ENCODE assay signal across 8 cellular contexts in the genomic region with DNA sequence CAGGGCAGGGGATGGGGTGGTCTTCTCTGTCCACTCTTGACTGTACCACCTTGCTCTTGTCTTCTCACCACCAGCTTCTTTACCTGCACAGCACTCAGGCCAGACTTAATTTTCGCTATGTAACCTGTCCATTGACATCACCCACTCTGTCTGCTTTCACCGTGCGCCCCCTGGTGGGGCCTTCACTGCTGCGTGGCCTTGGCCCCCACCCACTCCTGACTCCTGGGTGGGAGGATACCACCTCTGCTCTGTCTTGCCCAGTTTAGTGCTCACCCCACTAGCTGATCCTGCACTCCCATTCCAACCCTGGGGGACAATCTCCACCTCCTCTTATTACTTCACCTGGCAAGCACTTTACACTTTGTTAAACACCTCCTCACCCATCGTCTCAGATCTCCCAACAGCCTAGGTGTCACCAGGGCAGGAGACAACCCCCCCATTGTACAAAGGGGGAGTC. TPM values are rescaled to one million over a fixed set of nuclear protein-coding genes. Genes with fewer than 3 reads are reported as not detected.
A peak's percentile ranks its signal among the peaks of the same experiment; 100 is the strongest.
DNase-seq lines count a peak whose midpoint lies in the region; ATAC-seq and TF ChIP-seq lines count a peak whose summit lies in the region.

No MANE protein-coding gene starts in this region.

- no peak overlapping the region for H3K4ac ChIP-seq in mesendoderm (ENCODE audit: low read depth, low read length)

- no peak overlapping the region for H3K23ac ChIP-seq in mesendoderm (ENCODE audit: low read length)

- peaks cover 3% of the 10 kb centered on the region for H3K79me1 ChIP-seq in mesendoderm (ENCODE audit: low read length)

- H3K4me3 ChIP-seq in GM12875 (ENCODE audit: low read depth, low read length) (no peak overlapping the region), endodermal cell (ENCODE audit: low read length) (no peak overlapping the region), mesendoderm (ENCODE audit: low read length) (no peak overlapping the region)

- no peak overlapping the region for H2BK5ac ChIP-seq in mesendoderm (ENCODE audit: low read length)

- ATAC-seq in activated CD8-positive, alpha-beta T cell treated with anti-CD3 and anti-CD28 coated beads, Interleukin-2, amount 10 ng/mL, durations not matched to agents 7 days and 5 days = peak; percentile 75
- ATAC-seq in naive B cell (ENCODE audit: low read depth in 2 of 2) (peak; percentile 56 to 65), GM19023 (IDR thresholded peaks at IDR 0.05; ENCODE audit: unreplicated experiment) (no peak)
- peak; percentile 77 to 80 for ATAC-seq in stimulated activated naive B cell treated with anti-CD40 and anti-IgM and Interleukin-4, amounts not matched to agents 10 μg/mL and 1 μg/mL and 100 μg/mL, for 72 hours (replicated peaks)

- no peak overlapping the region for H3K27ac ChIP-seq in endodermal cell (ENCODE audit: low read depth, low read length)
- H3K27ac ChIP-seq in mesendoderm (ENCODE audit: low read depth, low read length) = no peak overlapping the region

- H3K36me3 ChIP-seq in endodermal cell (ENCODE audit: control insufficient read depth, insufficient read depth, low read length) = no peaks in the 10 kb centered on the region
- no peaks in the 10 kb centered on the region for H3K36me3 ChIP-seq in mesendoderm (ENCODE audit: control insufficient read depth, insufficient read depth, low read length)

- TF ChIP-seq CTCF in GM12875 (IDR thresholded peaks at IDR 0.05; ENCODE audit: borderline replicate concordance, insufficient read depth, low read depth, low read length) = peak; percentile 90
- TF ChIP-seq CTCF in endodermal cell (conservative IDR thresholded peaks at IDR 0.05) = peak; percentile 90

- no peak overlapping the region for H4K5ac ChIP-seq in mesendoderm (ENCODE audit: low read length)

- no peak overlapping the region for H2BK120ac ChIP-seq in mesendoderm (ENCODE audit: low read depth, low read length)

- no peak overlapping the region for H4K8ac ChIP-seq in mesendoderm (ENCODE audit: low read depth, low read length)

- H3K9me3 Mint-ChIP-seq in activated CD8-positive, alpha-beta T cell treated with anti-CD3 and anti-CD28 coated beads, Interleukin-2, amount 10 ng/mL, durations not matched to agents 7 days and 5 days (ENCODE audit: insufficient read depth) = no peaks in the 10 kb centered on the region
- H3K9me3 Mint-ChIP-seq in endodermal cell (no peaks in the 10 kb centered on the region), naive B cell (no peaks in the 10 kb centered on the region)
- no peaks in the 10 kb centered on the region for H3K9me3 Mint-ChIP-seq in stimulated activated naive B cell treated with anti-CD40 and anti-IgM and Interleukin-4, amounts not matched to agents 10 μg/mL and 1 μg/mL and 100 μg/mL, for 72 hours

- H3K4me3 Mint-ChIP-seq in activated CD8-positive, alpha-beta T cell treated with anti-CD3 and anti-CD28 coated beads, Interleukin-2, amount 10 ng/mL, durations not matched to agents 7 days and 5 days = no peak overlapping the region
- H3K4me3 Mint-ChIP-seq in endodermal cell (no peak overlapping the region), naive B cell (peak overlapping the region in 2 of 8 donors; percentile 44 to 73)
- H3K4me3 Mint-ChIP-seq in stimulated activated naive B cell treated with anti-CD40 and anti-IgM and Interleukin-4, amounts not matched to agents 10 μg/mL and 1 μg/mL and 100 μg/mL, for 72 hours = no peak overlapping the region

- H2BK15ac ChIP-seq in mesendoderm (replicated peaks; ENCODE audit: low read depth) = no peak overlapping the region

- H2AK5ac ChIP-seq in mesendoderm (ENCODE audit: low read length) = no peak overlapping the region

- H3K4me2 ChIP-seq in mesendoderm (ENCODE audit: low read length) = no peak overlapping the region

- H3K27me3 ChIP-seq in endodermal cell (ENCODE audit: control insufficient read depth, insufficient read depth, low read length, poor library complexity, severe bottlenecking) = peaks cover 28% of the 10 kb centered on the region
- H3K27me3 ChIP-seq in mesendoderm (ENCODE audit: insufficient read depth, low read length, poor library complexity) = no peaks in the 10 kb centered on the region

- H3K18ac ChIP-seq in mesendoderm (ENCODE audit: low read length) = no peak overlapping the region

- no peaks in the 10 kb centered on the region for H3K36me3 Mint-ChIP-seq in activated CD8-positive, alpha-beta T cell treated with anti-CD3 and anti-CD28 coated beads, Interleukin-2, amount 10 ng/mL, durations not matched to agents 7 days and 5 days (ENCODE audit: low read depth)
- H3K36me3 Mint-ChIP-seq in endodermal cell (ENCODE audit: low read depth) (no peaks in the 10 kb centered on the region), naive B cell (no peaks in the 10 kb centered on the region)
- no peaks in the 10 kb centered on the region for H3K36me3 Mint-ChIP-seq in stimulated activated naive B cell treated with anti-CD40 and anti-IgM and Interleukin-4, amounts not matched to agents 10 μg/mL and 1 μg/mL and 100 μg/mL, for 72 hours

- no peaks in the 10 kb centered on the region for H3K9me3 ChIP-seq in endodermal cell (ENCODE audit: control insufficient read depth, low read length)

- H3K4me1 ChIP-seq in endodermal cell (ENCODE audit: control insufficient read depth, insufficient read depth, low read length) = peaks cover 5% of the 10 kb centered on the region
- peaks cover 4% of the 10 kb centered on the region for H3K4me1 ChIP-seq in mesendoderm (ENCODE audit: control insufficient read depth, low read depth, low read length)

- peaks cover 41% of the 10 kb centered on the region for H3K27me3 Mint-ChIP-seq in activated CD8-positive, alpha-beta T cell treated with anti-CD3 and anti-CD28 coated beads, Interleukin-2, amount 10 ng/mL, durations not matched to agents 7 days and 5 days (ENCODE audit: low read depth)
- peaks cover 58% of the 10 kb centered on the region for H3K27me3 Mint-ChIP-seq in endodermal cell (ENCODE audit: insufficient read depth)
- peaks cover 27 to 77% (median 73%) of the 10 kb centered on the region in 3 donors for H3K27me3 Mint-ChIP-seq in naive B cell
- H3K27me3 Mint-ChIP-seq in stimulated activated naive B cell treated with anti-CD40 and anti-IgM and Interleukin-4, amounts not matched to agents 10 μg/mL and 1 μg/mL and 100 μg/mL, for 72 hours = peaks cover 61 to 70% of the 10 kb centered on the region in 2 donors

- 32 to 40% methylated on average over 5 of the region's 5 CpGs for WGBS in endodermal cell (ENCODE audit: insufficient coverage in 1 of 2, insufficient read length in 1 of 2), 2 experiments
- no CpG with 5 or more reads among the region's 5 CpGs for WGBS in mesendoderm (ENCODE audit: extremely low coverage, insufficient coverage, low lambda C conversion rate)

- H3K27ac Mint-ChIP-seq in activated CD8-positive, alpha-beta T cell treated with anti-CD3 and anti-CD28 coated beads, Interleukin-2, amount 10 ng/mL, durations not matched to agents 7 days and 5 days = no peak overlapping the region
- no peak overlapping the region for H3K27ac Mint-ChIP-seq in endodermal cell
- H3K27ac Mint-ChIP-seq in naive B cell = peak overlapping the region in 2 of 6 donors; percentile 42 to 73
- H3K27ac Mint-ChIP-seq in stimulated activated naive B cell treated with anti-CD40 and anti-IgM and Interleukin-4, amounts not matched to agents 10 μg/mL and 1 μg/mL and 100 μg/mL, for 72 hours = no peak overlapping the region

- no peak overlapping the region for H3K56ac ChIP-seq in mesendoderm (ENCODE audit: low read length)

- CTCF ChIA-PET in activated CD8-positive, alpha-beta T cell treated with anti-CD3 and anti-CD28 coated beads, Interleukin-2, amount 10 ng/mL, durations not matched to agents 7 days and 5 days (lab: Charles Lee) = interaction anchor here (0.6 to 2.1 kb wide), 26 partner anchors 9 to 594 kb away, joined by 3 to 10 read pairs (median 4); no protein-coding TSS in a partner anchor

- DNase-seq in NCI-H345 treated with DMSO at 0.1 percent for 48 hours (lab: John Stamatoyannopoulos, UW; ENCODE audit: unreplicated experiment) (peak; percentile 5), endodermal cell (peak; percentile 81), naive B cell (peak; percentile 73), mesendoderm (no peak)
- DNase-seq in activated CD8-positive, alpha-beta T cell treated with anti-CD3 and anti-CD28 coated beads, Interleukin-2, amount 10 ng/mL, durations not matched to agents 7 days and 5 days = peak; percentile 82
- DNase-seq in stimulated activated naive B cell treated with anti-CD40 and anti-IgM and Interleukin-4, amounts not matched to agents 10 μg/mL and 1 μg/mL and 100 μg/mL, for 72 hours = peak; percentile 59

- H3K79me2 ChIP-seq in mesendoderm (ENCODE audit: control insufficient read depth, insufficient read depth, low read length) = no peaks in the 10 kb centered on the region

- POLR2A ChIA-PET in activated CD8-positive, alpha-beta T cell treated with anti-CD3 and anti-CD28 coated beads, Interleukin-2, amount 10 ng/mL, durations not matched to agents 7 days and 5 days (lab: Charles Lee) = no interaction called here

- H3K9ac ChIP-seq in endodermal cell (ENCODE audit: extremely low read depth, low read length, poor library complexity, severe bottlenecking) (no peak overlapping the region), mesendoderm (ENCODE audit: low read length) (no peak overlapping the region)

- peaks cover 3% of the 10 kb centered on the region for H3K4me1 Mint-ChIP-seq in activated CD8-positive, alpha-beta T cell treated with anti-CD3 and anti-CD28 coated beads, Interleukin-2, amount 10 ng/mL, durations not matched to agents 7 days and 5 days (ENCODE audit: low read depth)
- H3K4me1 Mint-ChIP-seq in endodermal cell (no peaks in the 10 kb centered on the region), naive B cell (peaks cover 20 to 28% (median 25%) of the 10 kb centered on the region in 3 donors)
- H3K4me1 Mint-ChIP-seq in stimulated activated naive B cell treated with anti-CD40 and anti-IgM and Interleukin-4, amounts not matched to agents 10 μg/mL and 1 μg/mL and 100 μg/mL, for 72 hours = peaks cover 28 to 37% of the 10 kb centered on the region in 2 donors

RNA-seq across cellular contexts. Expression of a gene that starts 17.7 kb away (rescaled TPM):
- total RNA-seq in activated CD8-positive, alpha-beta T cell treated with anti-CD3 and anti-CD28 coated beads, Interleukin-2, amount 10 ng/mL, durations not matched to agents 7 days and 5 days = not detected
- 1 to 10 TPM in 1 of 2 donors, under 1 TPM in 1; 0.69 to 4.8 TPM for total RNA-seq in endodermal cell
- polyA plus RNA-seq in endodermal cell (2013, experiment 1 of 2) = 5.2 TPM
- 4.3 TPM for polyA plus RNA-seq in endodermal cell (2013, experiment 2 of 2)
- not detected for polyA plus RNA-seq in naive B cell (ENCODE audit: low read depth in 6 of 6)
- 4.0 TPM for polyA plus RNA-seq in mesendoderm (2013, experiment 1 of 2)
- 4.5 TPM for polyA plus RNA-seq in mesendoderm (2013, experiment 2 of 2)

RNA-seq across cellular contexts. Expression of a gene that starts 32.0 kb away (rescaled TPM):
- total RNA-seq in activated CD8-positive, alpha-beta T cell treated with anti-CD3 and anti-CD28 coated beads, Interleukin-2, amount 10 ng/mL, durations not matched to agents 7 days and 5 days = not detected
- 1 to 10 TPM; 1.6 to 2.3 TPM for total RNA-seq in endodermal cell
- 1.4 TPM for polyA plus RNA-seq in endodermal cell (2013, experiment 1 of 2)
- polyA plus RNA-seq in endodermal cell (2013, experiment 2 of 2) = 0.70 TPM
- polyA plus RNA-seq in naive B cell (ENCODE audit: low read depth in 6 of 6) = not detected
- polyA plus RNA-seq in mesendoderm (2013, experiment 1 of 2) = 0.24 TPM
- polyA plus RNA-seq in mesendoderm (2013, experiment 2 of 2) = 0.11 TPM
